ENCODE assay signal across 16 cellular contexts in the genomic region with DNA sequence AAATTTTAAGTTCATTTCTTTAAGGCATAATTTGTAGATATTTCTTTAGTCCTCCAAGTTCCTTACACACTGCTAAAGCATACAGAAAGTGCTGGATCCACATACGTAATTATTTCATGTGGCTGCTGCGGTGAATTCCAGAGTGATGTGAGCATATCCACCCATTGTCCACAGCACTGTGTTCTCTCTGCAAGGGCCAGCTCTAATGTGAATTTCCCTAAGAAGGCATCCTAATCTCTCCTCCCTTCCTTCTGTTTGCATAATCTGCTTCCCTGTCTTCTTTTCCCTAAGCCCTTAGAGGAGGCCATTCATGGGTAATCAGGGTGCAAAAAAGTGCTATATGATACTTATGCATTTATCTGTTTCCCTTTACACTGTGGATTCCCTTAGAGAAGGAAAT. TPM values are rescaled to one million over a fixed set of nuclear protein-coding genes. Genes with fewer than 3 reads are reported as not detected.
A peak's percentile ranks its signal among the peaks of the same experiment; 100 is the strongest.
DNase-seq lines count a peak whose midpoint lies in the region; ATAC-seq and TF ChIP-seq lines count a peak whose summit lies in the region.
"Had no signal": no experiment of that assay in that cellular context is flagged by ENCODE, and none has a peak within 500 bp of the region (broad histone marks: within the 10 kb centered on the region; RNA-seq: fewer than 3 reads in every experiment).

No MANE protein-coding gene starts in this region.

- in situ Hi-C loops in GM23248 (cut with MboI) = no loop called here

- no peak overlapping the region for H3K4me3 Mint-ChIP-seq in chondrocyte (ENCODE audit: unreplicated experiment)

- 11 to 16% methylated on average over 2 of the region's 2 CpGs for WGBS in GM23248 (ENCODE audit: low coverage in 1 of 2, low lambda C conversion rate in 2 of 2, missing lambda C conversion rate in 2 of 2), 2 experiments
- WGBS in right cardiac atrium = 57% methylated on average over 2 of the region's 2 CpGs
- WGBS in sigmoid colon, 2 donors = 93 to 94% methylated on average over 2 of the region's 2 CpGs

- peaks cover 12% of the 10 kb centered on the region for H3F3A ChIP-seq in GM23248 (ENCODE audit: insufficient read depth)

- no peaks in the 10 kb centered on the region for H4K20me1 ChIP-seq in GM23248 (ENCODE audit: insufficient read depth)

- H3K27me3 ChIP-seq in GM23248 (replicated peaks; ENCODE audit: insufficient read depth) (no peaks in the 10 kb centered on the region), right cardiac atrium (ENCODE audit: control insufficient read depth, insufficient read depth) (no peaks in the 10 kb centered on the region), sigmoid colon (no peaks in the 10 kb centered on the region)

- peak overlapping the region; percentile 93 for H3K27ac Mint-ChIP-seq in chondrocyte (ENCODE audit: unreplicated experiment)

- H3K4me2 ChIP-seq in GM23248 (ENCODE audit: unreplicated experiment) = no peak overlapping the region

- H3K27ac ChIP-seq in GM23248 (peak overlapping the region; percentile 78), right cardiac atrium (ENCODE audit: low read length) (no peak overlapping the region), sigmoid colon (peak overlapping the region; percentile 30 to 87 (median 75))

- no peaks in the 10 kb centered on the region for H3K36me3 Mint-ChIP-seq in chondrocyte (ENCODE audit: low read depth)

- no peaks in the 10 kb centered on the region for H3K9me2 ChIP-seq in GM23248 (ENCODE audit: insufficient read depth)

- no peaks in the 10 kb centered on the region for H3K27me3 Mint-ChIP-seq in chondrocyte (ENCODE audit: low read depth)

- H3K9me3 ChIP-seq in GM23248 (ENCODE audit: low read depth) = no peaks in the 10 kb centered on the region
- no peaks in the 10 kb centered on the region for H3K9me3 ChIP-seq in right cardiac atrium (ENCODE audit: control insufficient read depth, low read length)
- H3K9me3 ChIP-seq in sigmoid colon = no peaks in the 10 kb centered on the region

- peak overlapping the region; percentile 56; the same call in 1 of the 2 replicates for H3K9ac ChIP-seq in GM23248

- no peaks in the 10 kb centered on the region for H3K9me3 Mint-ChIP-seq in chondrocyte (ENCODE audit: low read depth)

- peak; percentile 22 to 72 for ATAC-seq in right cardiac atrium
- no peak for ATAC-seq in HG03521 (IDR thresholded peaks at IDR 0.05; ENCODE audit: unreplicated experiment)

- H3K4me3 ChIP-seq in GM23248 (no peak overlapping the region), right cardiac atrium (ENCODE audit: low read length) (no peak overlapping the region), sigmoid colon (no peak overlapping the region)

- H3K4me1 Mint-ChIP-seq in chondrocyte (ENCODE audit: low read depth) = peaks cover 62% of the 10 kb centered on the region

- DNase-seq in GM23248 (peak; percentile 86), chondrocyte (ENCODE audit: low spot score) (no peak), right cardiac atrium (no peak), sigmoid colon (no peak), occipital lobe (lab: John Stamatoyannopoulos, UW) (no peak), NCI-H187 treated with DMSO at 0.1 percent for 48 hours (lab: John Stamatoyannopoulos, UW) (no peak)
- no peak for DNase-seq in stimulated activated CD4-positive, alpha-beta T cell treated with anti-CD3 and anti-CD28 coated beads, Interleukin-4, amount 100 ng/mL, for 24 hours
- DNase-seq: activated T-cell treated with anti-CD3 and anti-CD28 coated beads, Interleukin-2, amount 50 U/mL, for 1 hour; AML-193; DMS153; glutamatergic neuron; NCI-H1048; NCI-H446; nucleus accumbens; T-helper 1 cell had no signal

- no peak for TF ChIP-seq EP300 in sigmoid colon (IDR thresholded peaks at IDR 0.05)

- no peaks in the 10 kb centered on the region for H3K36me3 ChIP-seq in GM23248 (ENCODE audit: low read depth)
- H3K36me3 ChIP-seq in sigmoid colon = no peaks in the 10 kb centered on the region

- no peak for TF ChIP-seq CTCF in chondrocyte (IDR thresholded peaks at IDR 0.05)
- TF ChIP-seq CTCF in sigmoid colon (IDR thresholded peaks at IDR 0.05) = no peak

- no peak for TF ChIP-seq POLR2A in sigmoid colon (IDR thresholded peaks at IDR 0.05)

- intact Hi-C loops in right cardiac atrium (cut with DNase I) (no loop called here), sigmoid colon (cut with DNase I) (loop anchor here (5.0 kb wide), 1 partner anchor 58 kb away; a partner anchor contains a TSS)

- no peak overlapping the region for H2AFZ ChIP-seq in GM23248

- H3K4me1 ChIP-seq in GM23248 (ENCODE audit: insufficient read depth) (peaks cover 29% of the 10 kb centered on the region), right cardiac atrium (ENCODE audit: control insufficient read depth, insufficient read depth, low read length) (peaks cover 2% of the 10 kb centered on the region), sigmoid colon (peaks cover 0 to 54% (median 34%) of the 10 kb centered on the region in 4 donors)

- H3K79me2 ChIP-seq in GM23248 (ENCODE audit: insufficient read depth) = no peaks in the 10 kb centered on the region

RNA-seq across cellular contexts. Expression of a gene that starts 57.2 kb away (rescaled TPM):
- 1.3 and 1.8 TPM in 2 replicates for total RNA-seq in GM23248 (2014; rRNA removed; shearing (Covaris generic))
- 2.2 and 2.5 TPM in 2 replicates for polyA plus RNA-seq in GM23248 (2016; fragmentation: Nextera tagmentation; extraction: Ambion mirVana)
- total RNA-seq in chondrocyte = 37.9 to 43.7 TPM (median 40.2 TPM) in 3 replicates
- total RNA-seq in right cardiac atrium = 1 to 10 TPM; 7.3 to 9.2 (median 8.6) TPM
- 3.2 TPM for polyA plus RNA-seq in right cardiac atrium
- total RNA-seq in sigmoid colon = 10 to 100 TPM; 17.6 to 22.4 (median 20.5) TPM
- 1 to 10 TPM; 3.9 to 9.0 (median 7.1) TPM for polyA plus RNA-seq in sigmoid colon
- 10.8 TPM for total RNA-seq in occipital lobe
